8 cellular contexts compared by ENCODE assay signal in genomic region chr9:34375901-34376595, GRCh38. TPM values are rescaled to one million over a fixed set of nuclear protein-coding genes. Genes with fewer than 3 reads are reported as not detected.
DNase-seq lines count a peak whose midpoint lies in the region; ATAC-seq and TF ChIP-seq lines count a peak whose summit lies in the region.

No MANE protein-coding gene starts in this region.

- peak; percentile 13 for ATAC-seq in activated naive CD8-positive, alpha-beta T cell treated with anti-CD3 and anti-CD28 coated beads, Interleukin-2, amount 10 ng/mL, durations not matched to agents 7 days and 5 days (ENCODE audit: low read depth)
- ATAC-seq in GM18520 (IDR thresholded peaks at IDR 0.05; ENCODE audit: unreplicated experiment), result no peak

- TF ChIP-seq CTCF in Caco-2 (IDR thresholded peaks at IDR 0.05; ENCODE audit: insufficient read depth in 1 of 2, low read depth in 1 of 2, low read length in 1 of 2, severe bottlenecking in 1 of 2, unreplicated experiment in 1 of 2) (peak in 1 of 2 experiments; percentile 47), right atrium auricular region (IDR thresholded peaks at IDR 0.05) (peak in 1 of 2 donors; percentile 47)

- CTCF ChIA-PET in Caco-2 (lab: Charles Lee), result interaction anchor here (0.5 to 7.5 kb wide), 6 partner anchors 26 to 257 kb away, joined by 3 to 105 read pairs (median 6); partner anchors contain the start of genes DNAI1 and FAM219A

- POLR2A ChIA-PET in Caco-2 (lab: Charles Lee), result interaction anchor here (1.4 to 1.5 kb wide), 2 partner anchors 41 to 44 kb away, joined by 3 to 5 read pairs; no protein-coding TSS in a partner anchor
- POLR2A ChIA-PET in activated naive CD8-positive, alpha-beta T cell treated with anti-CD3 and anti-CD28 coated beads, Interleukin-2, amount 10 ng/mL, durations not matched to agents 7 days and 5 days (lab: Charles Lee), result interaction anchor here (0.6 to 3.4 kb wide), 8 partner anchors 12 to 261 kb away, joined by 3 to 19 read pairs (median 6); partner anchors contain the start of gene SIGMAR1

- H3K9me3 ChIP-seq in Caco-2, result no peaks in the 10 kb centered on the region; the same call in 1 of the 2 replicates
- H3K9me3 ChIP-seq in HAP-1, result no peaks in the 10 kb centered on the region
- H3K9me3 ChIP-seq in right atrium auricular region, result no peaks in the 10 kb centered on the region

- peaks cover 29% of the 10 kb centered on the region for H3K4me1 ChIP-seq in Caco-2
- peaks cover 13% of the 10 kb centered on the region for H3K4me1 ChIP-seq in HAP-1
- H3K4me1 ChIP-seq in right atrium auricular region, result peaks cover 0 to 37% of the 10 kb centered on the region in 2 donors

- in situ Hi-C loops in HAP-1 (cut with MboI; ENCODE audit: low sequenced_read_pairs), result loop anchor here (5.0 kb wide), 1 partner anchor 39 kb away; no protein-coding TSS in a partner anchor

- BruUV-seq in Caco-2 (replicated peaks; lab: Mats Ljungman, UMichigan), result TSS peak; percentile 69

- intact Hi-C loops in Caco-2 (cut with micrococcal nuclease; ENCODE audit: unreplicated experiment) (loop anchor here (1.0 to 5.0 kb wide), 6 partner anchors 24 to 329 kb away; partner anchors contain the start of genes DNAI1, FAM219A and UBAP2), posterior cingulate gyrus (cut with DNase I) (no loop called here)

- H3K4me1 Mint-ChIP-seq in Caco-2 (ENCODE audit: low read depth, unreplicated experiment), result peaks cover 26% of the 10 kb centered on the region
- H3K4me1 Mint-ChIP-seq in activated naive CD8-positive, alpha-beta T cell treated with anti-CD3 and anti-CD28 coated beads, Interleukin-2, amount 10 ng/mL, durations not matched to agents 7 days and 5 days, result peaks cover 26% of the 10 kb centered on the region

- DNase-seq in Caco-2, result peak; percentile 77 to 78
- DNase-seq in HAP-1 (ENCODE audit: low spot score in 2 of 2), result peak; percentile 22 to 69
- peak; percentile 61 for DNase-seq in RKO (ENCODE audit: low spot score)
- peak; percentile 68 for DNase-seq in activated naive CD8-positive, alpha-beta T cell treated with anti-CD3 and anti-CD28 coated beads, Interleukin-2, amount 10 ng/mL, durations not matched to agents 7 days and 5 days
- DNase-seq in right atrium auricular region (ENCODE audit: low spot score), result peak; percentile 70
- peak in 6 of 10 donors; percentile 27 to 89 (median 58) for DNase-seq in posterior cingulate gyrus
- DNase-seq in EL, result no peak

- H3K4me3 ChIP-seq in Caco-2 (ENCODE audit: low read depth, low read length) (peak overlapping the region; percentile 89), HAP-1 (peak overlapping the region; percentile 74), right atrium auricular region (peak overlapping the region; percentile 64 to 83)

- H3K27ac Mint-ChIP-seq in Caco-2 (ENCODE audit: unreplicated experiment), result peak overlapping the region; percentile 49
- peak overlapping the region; percentile 91 for H3K27ac Mint-ChIP-seq in activated naive CD8-positive, alpha-beta T cell treated with anti-CD3 and anti-CD28 coated beads, Interleukin-2, amount 10 ng/mL, durations not matched to agents 7 days and 5 days

- peaks cover 31% of the 10 kb centered on the region for H3K36me3 Mint-ChIP-seq in Caco-2 (ENCODE audit: insufficient read depth, unreplicated experiment)
- peaks cover 12% of the 10 kb centered on the region for H3K36me3 Mint-ChIP-seq in activated naive CD8-positive, alpha-beta T cell treated with anti-CD3 and anti-CD28 coated beads, Interleukin-2, amount 10 ng/mL, durations not matched to agents 7 days and 5 days

- peak overlapping the region; percentile 88 for H3K4me3 Mint-ChIP-seq in Caco-2 (ENCODE audit: unreplicated experiment)
- peak overlapping the region; percentile 95 for H3K4me3 Mint-ChIP-seq in activated naive CD8-positive, alpha-beta T cell treated with anti-CD3 and anti-CD28 coated beads, Interleukin-2, amount 10 ng/mL, durations not matched to agents 7 days and 5 days

- no peaks in the 10 kb centered on the region for H3K27me3 ChIP-seq in Caco-2 (replicated peaks; ENCODE audit: control insufficient read depth, insufficient read depth, low read length)
- H3K27me3 ChIP-seq in HAP-1 (ENCODE audit: low read depth), result no peaks in the 10 kb centered on the region
- H3K27me3 ChIP-seq in right atrium auricular region, result no peaks in the 10 kb centered on the region

- H3K27me3 Mint-ChIP-seq in Caco-2 (ENCODE audit: insufficient read depth, unreplicated experiment), result no peaks in the 10 kb centered on the region
- peaks cover 1% of the 10 kb centered on the region for H3K27me3 Mint-ChIP-seq in activated naive CD8-positive, alpha-beta T cell treated with anti-CD3 and anti-CD28 coated beads, Interleukin-2, amount 10 ng/mL, durations not matched to agents 7 days and 5 days

- H3K36me3 ChIP-seq in Caco-2 (ENCODE audit: control insufficient read depth, insufficient read depth, low read length) (peaks cover 6% of the 10 kb centered on the region), HAP-1 (replicated peaks) (peaks cover 1% of the 10 kb centered on the region; the same call in 1 of the 2 replicates), right atrium auricular region (no peaks in the 10 kb centered on the region)

- no peaks in the 10 kb centered on the region for H3K9me3 Mint-ChIP-seq in Caco-2 (ENCODE audit: unreplicated experiment)
- H3K9me3 Mint-ChIP-seq in activated naive CD8-positive, alpha-beta T cell treated with anti-CD3 and anti-CD28 coated beads, Interleukin-2, amount 10 ng/mL, durations not matched to agents 7 days and 5 days, result no peaks in the 10 kb centered on the region

- peak overlapping the region; percentile 73 to 82 for H3K27ac ChIP-seq in right atrium auricular region

RNA-seq across cellular contexts. Expression of gene MYORG, which starts 0.7 kb away (rescaled TPM):
- 33.4 and 37.3 TPM in 2 replicates for total RNA-seq in Caco-2 (2022)
- total RNA-seq in activated naive CD8-positive, alpha-beta T cell treated with anti-CD3 and anti-CD28 coated beads, Interleukin-2, amount 10 ng/mL, durations not matched to agents 7 days and 5 days, result 1 to 10 TPM; 4.7 to 5.5 TPM
- total RNA-seq in right atrium auricular region, result 1 to 10 TPM; 5.4 to 7.4 TPM

RNA-seq across cellular contexts. Expression of gene NUDT2, which starts 46.7 kb away (rescaled TPM):
- total RNA-seq in Caco-2 (2022), result 14.4 and 15.0 TPM in 2 replicates
- 10 to 100 TPM; 22.8 to 26.3 TPM for total RNA-seq in activated naive CD8-positive, alpha-beta T cell treated with anti-CD3 and anti-CD28 coated beads, Interleukin-2, amount 10 ng/mL, durations not matched to agents 7 days and 5 days
- total RNA-seq in right atrium auricular region, result 10 to 100 TPM; 17.6 to 25.3 TPM

RNA-seq across cellular contexts. Expression of gene KIF24, which starts 47.0 kb away (rescaled TPM):
- total RNA-seq in Caco-2 (2022) (3.9 and 4.4 TPM in 2 replicates), right atrium auricular region (under 1 TPM; 0.43 to 0.52 TPM)
- total RNA-seq in activated naive CD8-positive, alpha-beta T cell treated with anti-CD3 and anti-CD28 coated beads, Interleukin-2, amount 10 ng/mL, durations not matched to agents 7 days and 5 days, result 1 to 10 TPM; 6.6 to 7.5 TPM
